37 cellular contexts compared by ENCODE assay signal in genomic region chr14:79186523-79186922, GRCh38.
DNase-seq lines count a peak whose midpoint lies in the region; ATAC-seq, FAIRE-seq and TF ChIP-seq lines count a peak whose summit lies in the region.
"Had no signal": no experiment of that assay in that cellular context is flagged by ENCODE, and none has a peak within 500 bp of the region (broad histone marks: within the 10 kb centered on the region; RNA-seq: fewer than 3 reads in every experiment).

No MANE protein-coding gene starts in this region.

- dilution Hi-C loops in endothelial cell of umbilical vein (cut with MboI; ENCODE audit: extremely low pct_ligation_motif_present, low sequenced_read_pairs): no loop called here

- ATAC-seq in HG02852 (IDR thresholded peaks at IDR 0.05; ENCODE audit: unreplicated experiment): no peak
- ATAC-seq: HepG2; mucosa of descending colon; stimulated activated memory B cell treated with anti-CD40 and anti-IgM and Interleukin-4, amounts not matched to agents 10 μg/mL and 1 μg/mL and 100 μg/mL, for 72 hours; T-cell; upper lobe of right lung had no signal

- WGBS in SK-N-SH (ENCODE audit: low lambda C conversion rate): 23% methylated on average over 3 of the region's 3 CpGs
- no CpG with 5 or more reads among the region's 3 CpGs for WGBS in mesendoderm (ENCODE audit: extremely low coverage, insufficient coverage, low lambda C conversion rate)

- peak; percentile 72 for DNase-seq in EL
- no peak for DNase-seq in SK-N-SH
- DNase-seq in endothelial cell of umbilical vein (ENCODE audit: low read depth, low spot score): peak; percentile 10
- peak; percentile 36 for DNase-seq in mesendoderm
- DNase-seq in NCI-H1417 (lab: John Stamatoyannopoulos, UW): no peak
- no peak for DNase-seq in Caco-2
- no peak for DNase-seq in nephron progenitor cell
- DNase-seq: activated CD4-positive, alpha-beta T cell treated with anti-CD3 and anti-CD28 coated beads for 48 hours; activated CD8-positive, alpha-beta memory T cell treated with anti-CD3 and anti-CD28 coated beads for 24 hours; activated naive CD4-positive, alpha-beta T cell treated with anti-CD3 and anti-CD28 coated beads, Interleukin-2, amount 50 U/mL, for 16 hours; activated T-cell treated with anti-CD3 and anti-CD28 coated beads for 4 hours; amniotic stem cell; colonic mucosa; DND-41; effector memory CD4-positive, alpha-beta T cell; foreskin fibroblast; head of caudate nucleus; Kasumi-1; kidney glomerular epithelial cell; mucosa of descending colon; NCI-H1694; NCI-H82; SIG-M5; T-cell; upper lobe of right lung had no signal

- no peak overlapping the region; the same call in 1 of the 2 replicates for H3K4me2 ChIP-seq in SK-N-SH
- H3K4me2 ChIP-seq in endothelial cell of umbilical vein (ENCODE audit: insufficient read depth, low read length): no peak overlapping the region
- no peak overlapping the region for H3K4me2 ChIP-seq in mesendoderm (ENCODE audit: low read length)

- no peak for FAIRE-seq in endothelial cell of umbilical vein (lab: Jason Lieb, UNC)
- FAIRE-seq: A204.1, GM18507, H1, HepG2, RCC 7860 had no signal

- H3K56ac ChIP-seq in mesendoderm (ENCODE audit: low read length): no peak overlapping the region

- no peaks in the 10 kb centered on the region for H3K9me1 ChIP-seq in endothelial cell of umbilical vein (replicated peaks; ENCODE audit: control insufficient read depth, extremely low read depth, insufficient read depth, low read length)

- H4K5ac ChIP-seq in mesendoderm (ENCODE audit: low read length): no peak overlapping the region

- no peak overlapping the region for H3K23ac ChIP-seq in mesendoderm (ENCODE audit: low read length)

- BruUV-seq in endothelial cell of umbilical vein (replicated peaks; lab: Mats Ljungman, UMichigan): no TSS peak
- BruUV-seq in Caco-2 (replicated peaks; lab: Mats Ljungman, UMichigan): no TSS peak

- H3K18ac ChIP-seq in mesendoderm (ENCODE audit: low read length): no peak overlapping the region

- no peaks in the 10 kb centered on the region for H3F3A ChIP-seq in SK-N-SH (replicated peaks; ENCODE audit: insufficient read depth)

- H3K9me2 ChIP-seq in SK-N-SH: no peaks in the 10 kb centered on the region

- H3K9ac ChIP-seq in SK-N-SH (no peak overlapping the region), endothelial cell of umbilical vein (replicated peaks; ENCODE audit: extremely low read depth, insufficient read depth, low read length) (no peak overlapping the region), mesendoderm (ENCODE audit: low read length) (no peak overlapping the region)

- no peak for TF ChIP-seq POLR2A in endothelial cell of umbilical vein (IDR thresholded peaks at IDR 0.05; ENCODE audit: low read depth, low read length)

- H4K20me1 ChIP-seq in SK-N-SH (ENCODE audit: insufficient read depth) (no peaks in the 10 kb centered on the region), endothelial cell of umbilical vein (replicated peaks; ENCODE audit: control insufficient read depth, extremely low read depth, insufficient read depth, low read length) (no peaks in the 10 kb centered on the region)

- TF ChIP-seq CTCF in SK-N-SH (IDR thresholded peaks at IDR 0.05) (no peak), endothelial cell of umbilical vein (IDR thresholded peaks at IDR 0.05; ENCODE audit: extremely low read depth in 1 of 2, insufficient read depth in 1 of 2, low read depth in 1 of 2, low read length in 2 of 2) (no peak), Caco-2 (IDR thresholded peaks at IDR 0.05; ENCODE audit: insufficient read depth in 1 of 2, low read depth in 1 of 2, low read length in 1 of 2, severe bottlenecking in 1 of 2, unreplicated experiment in 1 of 2) (no peak), nephron progenitor cell (IDR thresholded peaks at IDR 0.05) (no peak)

- no peaks in the 10 kb centered on the region for H3K36me3 ChIP-seq in SK-N-SH (replicated peaks in 1 of 2; ENCODE audit: control insufficient read depth in 1 of 2, insufficient read depth in 2 of 2, low read length in 1 of 2)
- no peaks in the 10 kb centered on the region for H3K36me3 ChIP-seq in endothelial cell of umbilical vein (ENCODE audit: control insufficient read depth in 2 of 2, extremely low read depth in 1 of 2, insufficient read depth in 2 of 2, low read length in 2 of 2)
- no peaks in the 10 kb centered on the region for H3K36me3 ChIP-seq in mesendoderm (ENCODE audit: control insufficient read depth, insufficient read depth, low read length)
- H3K36me3 ChIP-seq in Caco-2 (ENCODE audit: control insufficient read depth, insufficient read depth, low read length): no peaks in the 10 kb centered on the region
- H3K36me3 ChIP-seq: cardiac muscle cell, colonic mucosa, upper lobe of right lung had no signal

- H3K79me1 ChIP-seq in mesendoderm (ENCODE audit: low read length): no peaks in the 10 kb centered on the region

- H2AFZ ChIP-seq in SK-N-SH (ENCODE audit: low read depth) (no peak overlapping the region), endothelial cell of umbilical vein (ENCODE audit: low read depth, low read length) (no peak overlapping the region)

- no peak overlapping the region for H4K8ac ChIP-seq in mesendoderm (ENCODE audit: low read depth, low read length)

- POLR2A ChIA-PET in SK-N-SH (lab: Yijun Ruan, JAX) (no interaction called here), endothelial cell of umbilical vein (lab: Charles Lee) (no interaction called here), Caco-2 (lab: Charles Lee) (no interaction called here)

- no peak overlapping the region for H2BK120ac ChIP-seq in mesendoderm (ENCODE audit: low read depth, low read length)

- no peaks in the 10 kb centered on the region for H3K9me3 Mint-ChIP-seq in Caco-2 (ENCODE audit: unreplicated experiment)
- no peaks in the 10 kb centered on the region for H3K9me3 Mint-ChIP-seq in nephron progenitor cell
- H3K9me3 Mint-ChIP-seq: CD14-positive monocyte; nephron; stimulated activated memory B cell treated with anti-CD40 and anti-IgM and Interleukin-4, amounts not matched to agents 10 μg/mL and 1 μg/mL and 100 μg/mL, for 72 hours had no signal

- H3K4me1 Mint-ChIP-seq in Caco-2 (ENCODE audit: low read depth, unreplicated experiment): no peaks in the 10 kb centered on the region
- peaks cover 3% of the 10 kb centered on the region for H3K4me1 Mint-ChIP-seq in nephron progenitor cell
- H3K4me1 Mint-ChIP-seq: CD14-positive monocyte; stimulated activated memory B cell treated with anti-CD40 and anti-IgM and Interleukin-4, amounts not matched to agents 10 μg/mL and 1 μg/mL and 100 μg/mL, for 72 hours; T-cell had no signal

- peak overlapping the region in 1 of 2 experiments; percentile 23; a peak in 2 of 4 replicates for H3K27ac ChIP-seq in SK-N-SH (ENCODE audit: low read depth in 2 of 2, low read length in 1 of 2)
- no peak overlapping the region for H3K27ac ChIP-seq in endothelial cell of umbilical vein (ENCODE audit: insufficient read depth, low read depth, low read length)
- H3K27ac ChIP-seq in mesendoderm (ENCODE audit: low read depth, low read length): no peak overlapping the region
- H3K27ac ChIP-seq: cardiac muscle cell, colonic mucosa, upper lobe of right lung had no signal

- no peak overlapping the region for H2BK5ac ChIP-seq in mesendoderm (ENCODE audit: low read length)

- H3K4me3 Mint-ChIP-seq in Caco-2 (ENCODE audit: unreplicated experiment) (no peak overlapping the region), nephron progenitor cell (no peak overlapping the region)
- H3K4me3 Mint-ChIP-seq: CD14-positive monocyte; nephron; stimulated activated memory B cell treated with anti-CD40 and anti-IgM and Interleukin-4, amounts not matched to agents 10 μg/mL and 1 μg/mL and 100 μg/mL, for 72 hours; T-cell had no signal

- H3K27me3 ChIP-seq in SK-N-SH (ENCODE audit: insufficient read depth) (no peaks in the 10 kb centered on the region), endothelial cell of umbilical vein (ENCODE audit: control insufficient read depth in 2 of 2, insufficient read depth in 2 of 2, low read length in 2 of 2) (no peaks in the 10 kb centered on the region), mesendoderm (ENCODE audit: insufficient read depth, low read length, poor library complexity) (no peaks in the 10 kb centered on the region), Caco-2 (replicated peaks; ENCODE audit: control insufficient read depth, insufficient read depth, low read length) (no peaks in the 10 kb centered on the region)
- H3K27me3 ChIP-seq: cardiac muscle cell, colonic mucosa, upper lobe of right lung had no signal

- H2AK5ac ChIP-seq in mesendoderm (ENCODE audit: low read length): no peak overlapping the region

- TF ChIP-seq RAD21 in SK-N-SH (IDR thresholded peaks at IDR 0.05; ENCODE audit: low read length): no peak

- no peak overlapping the region for H3K4me3 ChIP-seq in SK-N-SH (ENCODE audit: low read depth in 2 of 2, low read length in 1 of 2)
- no peak overlapping the region for H3K4me3 ChIP-seq in endothelial cell of umbilical vein (replicated peaks in 1 of 3; ENCODE audit: insufficient read depth in 1 of 3, low read depth in 1 of 3, low read length in 3 of 3)
- H3K4me3 ChIP-seq in mesendoderm (ENCODE audit: low read length): no peak overlapping the region
- no peak overlapping the region for H3K4me3 ChIP-seq in Caco-2 (ENCODE audit: low read depth, low read length)
- H3K4me3 ChIP-seq: cardiac muscle cell, colonic mucosa, lung, mucosa of descending colon, upper lobe of right lung had no signal

- no peak overlapping the region for H3K27ac Mint-ChIP-seq in Caco-2 (ENCODE audit: unreplicated experiment)
- H3K27ac Mint-ChIP-seq in nephron progenitor cell: no peak overlapping the region
- H3K27ac Mint-ChIP-seq: activated T-helper 2 cell treated with anti-CD3 and anti-CD28 coated beads, Interferon-gamma antibody, Interleukin-2, Interleukin-4, amounts not matched to agents 10 μg/mL and 5 μg/mL and 100 μg/mL, durations not matched to agents 14 hours and 24 hours and 36 hours; CD14-positive monocyte; nephron; stimulated activated memory B cell treated with anti-CD40 and anti-IgM and Interleukin-4, amounts not matched to agents 10 μg/mL and 1 μg/mL and 100 μg/mL, for 72 hours; T-cell had no signal

- intact Hi-C loops in endothelial cell of umbilical vein (cut with micrococcal nuclease): no loop called here
- intact Hi-C loops in Caco-2 (cut with micrococcal nuclease; ENCODE audit: unreplicated experiment): no loop called here

- no peaks in the 10 kb centered on the region for H3K79me2 ChIP-seq in SK-N-SH (ENCODE audit: insufficient read depth)
- no peaks in the 10 kb centered on the region for H3K79me2 ChIP-seq in endothelial cell of umbilical vein (ENCODE audit: control insufficient read depth, insufficient read depth, low read length)
- no peaks in the 10 kb centered on the region for H3K79me2 ChIP-seq in mesendoderm (ENCODE audit: control insufficient read depth, insufficient read depth, low read length)

- CTCF ChIA-PET in SK-N-SH (lab: Yijun Ruan, JAX) (no interaction called here), endothelial cell of umbilical vein (lab: Charles Lee) (no interaction called here), Caco-2 (lab: Charles Lee) (no interaction called here)

- H3K4me1 ChIP-seq in SK-N-SH (ENCODE audit: control insufficient read depth in 1 of 2, insufficient read depth in 2 of 2, low read depth in 1 of 2, low read length in 1 of 2) (peaks cover 0 to 6% of the 10 kb centered on the region in 2 experiments; a peak in 1 of 4 replicates), endothelial cell of umbilical vein (ENCODE audit: control insufficient read depth, extremely low read depth, insufficient read depth, low read length) (no peaks in the 10 kb centered on the region), mesendoderm (ENCODE audit: control insufficient read depth, low read depth, low read length) (no peaks in the 10 kb centered on the region), Caco-2 (no peaks in the 10 kb centered on the region)
- H3K4me1 ChIP-seq: colonic mucosa, upper lobe of right lung had no signal

- H2BK15ac ChIP-seq in mesendoderm (replicated peaks; ENCODE audit: low read depth): no peak overlapping the region

- H3K27me3 Mint-ChIP-seq in Caco-2 (ENCODE audit: insufficient read depth, unreplicated experiment): no peaks in the 10 kb centered on the region
- H3K27me3 Mint-ChIP-seq in nephron progenitor cell (ENCODE audit: low read depth, poor library complexity): no peaks in the 10 kb centered on the region
- H3K27me3 Mint-ChIP-seq: stimulated activated memory B cell treated with anti-CD40 and anti-IgM and Interleukin-4, amounts not matched to agents 10 μg/mL and 1 μg/mL and 100 μg/mL, for 72 hours; T-cell had no signal

- H3K36me3 Mint-ChIP-seq in Caco-2 (ENCODE audit: insufficient read depth, unreplicated experiment): no peaks in the 10 kb centered on the region
- H3K36me3 Mint-ChIP-seq in nephron progenitor cell (ENCODE audit: low read depth): no peaks in the 10 kb centered on the region
- H3K36me3 Mint-ChIP-seq: CD14-positive monocyte; stimulated activated memory B cell treated with anti-CD40 and anti-IgM and Interleukin-4, amounts not matched to agents 10 μg/mL and 1 μg/mL and 100 μg/mL, for 72 hours; T-cell had no signal

- no peak for TF ChIP-seq EP300 in SK-N-SH (IDR thresholded peaks at IDR 0.05; ENCODE audit: borderline replicate concordance in 1 of 2, low read depth in 1 of 2, low read length in 1 of 2)

- H3K9me3 ChIP-seq in SK-N-SH (no peaks in the 10 kb centered on the region), endothelial cell of umbilical vein (replicated peaks; ENCODE audit: control insufficient read depth, insufficient read depth, low read length) (no peaks in the 10 kb centered on the region), Caco-2 (no peaks in the 10 kb centered on the region)
- H3K9me3 ChIP-seq: colonic mucosa, mucosa of descending colon, upper lobe of right lung had no signal

- no peak overlapping the region for H3K4ac ChIP-seq in mesendoderm (ENCODE audit: low read depth, low read length)

Comparison
In these comparisons a context has a peak if more than half of its experiments do, and no peak if none do; other contexts are left out.
1. DNase-seq: peak in EL (single experiment), endothelial cell of umbilical vein (single experiment) and mesendoderm (single experiment); none in SK-N-SH (single experiment), NCI-H1417 (0 of 3), Caco-2 (0 of 2) and nephron progenitor cell (single experiment).